Comparison of ENCODE assay signal across 9 cellular contexts in genomic region chr9:120915854-120916495, GRCh38. TPM values are rescaled to one million over a fixed set of nuclear protein-coding genes. Genes with fewer than 3 reads are reported as not detected.
A peak's percentile ranks its signal among the peaks of the same experiment; 100 is the strongest.
DNase-seq lines count a peak whose midpoint lies in the region; ATAC-seq and TF ChIP-seq lines count a peak whose summit lies in the region.
"Had no signal": no experiment of that assay in that cellular context is flagged by ENCODE, and none has a peak within 500 bp of the region (broad histone marks: within the 10 kb centered on the region; RNA-seq: fewer than 3 reads in every experiment).

No MANE protein-coding gene starts in this region.

- H3K4me2 ChIP-seq in OCI-LY7 (ENCODE audit: low read length) (peak overlapping the region; percentile 24; the same call in 1 of the 2 replicates), neural progenitor cell (no peak overlapping the region)

- peaks cover 11% of the 10 kb centered on the region for H3K9me3 Mint-ChIP-seq in WTC11
- peaks cover 3% of the 10 kb centered on the region for H3K9me3 Mint-ChIP-seq in neural progenitor cell

- TF ChIP-seq CTCF in OCI-LY7 (conservative IDR thresholded peaks at IDR 0.05; ENCODE audit: low read length) (no peak), adrenal gland (IDR thresholded peaks at IDR 0.05) (no peak), spleen (IDR thresholded peaks at IDR 0.05 in 8 of 11, conservative IDR thresholded peaks at IDR 0.05 in 3 of 11) (no peak), WTC11 (IDR thresholded peaks at IDR 0.05) (no peak), neural progenitor cell (IDR thresholded peaks at IDR 0.05) (no peak)

- H3K4me3 Mint-ChIP-seq in WTC11 (no peak overlapping the region), neural progenitor cell (no peak overlapping the region)

- H4K20me1 ChIP-seq in OCI-LY7 (ENCODE audit: insufficient read depth, low read length), result no peaks in the 10 kb centered on the region
- H4K20me1 ChIP-seq in neural progenitor cell (ENCODE audit: low read depth), result no peaks in the 10 kb centered on the region

- H3K9me3 ChIP-seq in OCI-LY7 (ENCODE audit: low read length) (no peaks in the 10 kb centered on the region), adrenal gland (replicated peaks in 1 of 3) (no peaks in the 10 kb centered on the region), spleen (peaks cover 0 to 3% (median 0%) of the 10 kb centered on the region in 8 donors), neural progenitor cell (ENCODE audit: low read depth) (no peaks in the 10 kb centered on the region)

- peaks cover 44% of the 10 kb centered on the region for H3K36me3 ChIP-seq in OCI-LY7 (ENCODE audit: insufficient read depth, low read length)
- no peaks in the 10 kb centered on the region for H3K36me3 ChIP-seq in adrenal gland (replicated peaks in 1 of 2)
- peaks cover 0 to 72% (median 21%) of the 10 kb centered on the region in 6 donors for H3K36me3 ChIP-seq in spleen
- H3K36me3 ChIP-seq in neural progenitor cell, result no peaks in the 10 kb centered on the region

- H3K9me2 ChIP-seq in OCI-LY7 (ENCODE audit: insufficient read depth, low read length), result no peaks in the 10 kb centered on the region

- H2AFZ ChIP-seq in OCI-LY7 (ENCODE audit: low read length) (no peak overlapping the region), neural progenitor cell (replicated peaks) (no peak overlapping the region)

- peak; percentile 31 for DNase-seq in OCI-LY7 (ENCODE audit: low spot score)
- no peak for DNase-seq in adrenal gland
- no peak for DNase-seq in spleen
- DNase-seq in WTC11 (ENCODE audit: low spot score), result no peak
- DNase-seq in ureter (ENCODE audit: low spot score), result no peak
- DNase-seq in neural progenitor cell (ENCODE audit: low spot score), result no peak
- DNase-seq: NCI-H2171 treated with DMSO at 0.1 percent for 48 hours had no signal

- peaks cover 25% of the 10 kb centered on the region for H3K4me1 ChIP-seq in OCI-LY7 (ENCODE audit: insufficient read depth, low read length, poor library complexity, severe bottlenecking)
- peaks cover 4 to 60% of the 10 kb centered on the region in 2 donors for H3K4me1 ChIP-seq in adrenal gland (replicated peaks in 1 of 2)
- peaks cover 6 to 84% (median 47%) of the 10 kb centered on the region in 6 donors for H3K4me1 ChIP-seq in spleen
- no peaks in the 10 kb centered on the region for H3K4me1 ChIP-seq in neural progenitor cell

- H3K4me3 ChIP-seq in OCI-LY7 (ENCODE audit: low read depth, low read length, poor library complexity, severe bottlenecking), result no peak overlapping the region
- H3K4me3 ChIP-seq in adrenal gland, result no peak overlapping the region
- no peak overlapping the region for H3K4me3 ChIP-seq in spleen
- H3K4me3 ChIP-seq in neural progenitor cell, result no peak overlapping the region

- H3K27me3 ChIP-seq in adrenal gland (no peaks in the 10 kb centered on the region), spleen (replicated peaks in 1 of 7) (no peaks in the 10 kb centered on the region), neural progenitor cell (no peaks in the 10 kb centered on the region)

- no peak overlapping the region for H3K27ac Mint-ChIP-seq in WTC11
- H3K27ac Mint-ChIP-seq in neural progenitor cell, result no peak overlapping the region

- no peak overlapping the region for H3K27ac ChIP-seq in OCI-LY7 (ENCODE audit: low read depth, low read length, poor library complexity, severe bottlenecking)
- H3K27ac ChIP-seq in adrenal gland, result peak overlapping the region in 3 of 5 donors; percentile 20 to 79 (median 78)
- peak overlapping the region in 5 of 8 donors; percentile 3 to 96 (median 92) for H3K27ac ChIP-seq in spleen
- H3K27ac ChIP-seq in neural progenitor cell, result no peak overlapping the region

- POLR2A ChIA-PET in OCI-LY7 (lab: Charles Lee) (interaction anchor here (0.8 to 2.5 kb wide), 4 partner anchors 9 to 15 kb away, joined by 3 to 15 read pairs (median 4); partner anchors contain the start of gene TRAF1), WTC11 (lab: Charles Lee) (no interaction called here)

- TF ChIP-seq POLR2A in GM15510 (IDR thresholded peaks at IDR 0.05; ENCODE audit: borderline replicate concordance, extremely low read depth, insufficient read length) (peak; percentile 25), adrenal gland (IDR thresholded peaks at IDR 0.05) (no peak), spleen (IDR thresholded peaks at IDR 0.05) (no peak)

- no peaks in the 10 kb centered on the region; the same call in 1 of the 2 replicates for H3K27me3 Mint-ChIP-seq in WTC11 (ENCODE audit: low read depth)
- peaks cover 4% of the 10 kb centered on the region for H3K27me3 Mint-ChIP-seq in neural progenitor cell (ENCODE audit: insufficient read depth, low read depth)

- intact Hi-C loops in OCI-LY7 (cut with micrococcal nuclease; ENCODE audit: unreplicated experiment), result no loop called here
- intact Hi-C loops in adrenal gland (cut with DNase I), result no loop called here
- intact Hi-C loops in spleen (cut with DNase I; ENCODE audit: low total_unique reads), result no loop called here

- H3K4me1 Mint-ChIP-seq in WTC11 (peaks cover 43% of the 10 kb centered on the region), neural progenitor cell (peaks cover 21% of the 10 kb centered on the region)

- H3F3A ChIP-seq in neural progenitor cell (ENCODE audit: low read depth), result no peaks in the 10 kb centered on the region

- H3K9ac ChIP-seq in neural progenitor cell, result no peak overlapping the region

- no TSS peak for BruUV-seq in OCI-LY7 (replicated peaks; lab: Mats Ljungman, UMichigan)

- 67 to 78% (median 69%) methylated on average over 5 of the region's 5 CpGs for whole genome bisulfite sequencing in adrenal gland, 4 donors
- WGBS in spleen, 5 donors, result 54 to 61% (median 58%) methylated on average over 5 of the region's 5 CpGs

- H3K36me3 Mint-ChIP-seq in WTC11 (peaks cover 5% of the 10 kb centered on the region), neural progenitor cell (peaks cover 2% of the 10 kb centered on the region)

- CTCF ChIA-PET in OCI-LY7 (lab: Charles Lee; ENCODE audit: unreplicated experiment) (no interaction called here), WTC11 (lab: Charles Lee) (interaction anchor here (0.9 to 1.8 kb wide), 10 partner anchors 10 to 160 kb away, joined by 3 to 12 read pairs (median 3); no protein-coding TSS in a partner anchor)

- H3K79me2 ChIP-seq in OCI-LY7 (ENCODE audit: insufficient read depth, low read depth, low read length) (no peaks in the 10 kb centered on the region), neural progenitor cell (ENCODE audit: low read depth) (no peaks in the 10 kb centered on the region)

- no peak for ATAC-seq in WTC11
- no peak for ATAC-seq in HG02798 (IDR thresholded peaks at IDR 0.05; ENCODE audit: poor library complexity, unreplicated experiment)

TF ChIP-seq in WTC11, 78 proteins besides CTCF, POLR2A, EP300 and RAD21 (continues in another document):
- TF ChIP-seq ZBTB21 (CRISPR knock-in tag; IDR thresholded peaks at IDR 0.05; ENCODE audit: borderline replicate concordance), result no peak
- no peak for TF ChIP-seq ZNF263 (CRISPR knock-in tag; IDR thresholded peaks at IDR 0.05; ENCODE audit: low read depth)
- no peak for TF ChIP-seq E2F1 (CRISPR knock-in tag; IDR thresholded peaks at IDR 0.05)
- no peak for TF ChIP-seq ERG (CRISPR knock-in tag; IDR thresholded peaks at IDR 0.05)
- TF ChIP-seq CDX4 (CRISPR knock-in tag; IDR thresholded peaks at IDR 0.05; ENCODE audit: borderline replicate concordance), result no peak

RNA-seq across cellular contexts. Expression of gene TRAF1, which starts 10.6 kb away (rescaled TPM):
- total RNA-seq in OCI-LY7 (2014; rRNA removed; shearing (Covaris generic)), result 23.7 and 24.2 TPM in 2 replicates
- 40.3 and 50.5 TPM in 2 replicates for total RNA-seq in OCI-LY7 (2022)
- 10 to 100 TPM in 2 of 8 donors, 1 to 10 TPM in 6; 1.6 to 11.7 (median 6.1) TPM for total RNA-seq in adrenal gland
- 10 to 100 TPM in 2 of 3 donors, 1 to 10 TPM in 1; 2.4 to 42.7 (median 30.3) TPM for polyA plus RNA-seq in adrenal gland
- total RNA-seq in spleen, result 10 to 100 TPM; 11.9 to 29.2 (median 22.4) TPM
- 10 to 100 TPM in 2 of 3 donors, 1 to 10 TPM in 1; 8.6 to 13.0 (median 10.2) TPM for polyA plus RNA-seq in spleen
- total RNA-seq in WTC11 (2021), result 1.8 to 3.1 TPM (median 2.9 TPM) in 3 replicates
- 10.0 TPM for total RNA-seq in ureter
- 3.2 and 4.5 TPM in 2 replicates for total RNA-seq in neural progenitor cell (ENCODE audit: low replicate concordance)

RNA-seq across cellular contexts. Expression of gene PHF19, which starts 39.0 kb away (rescaled TPM):
- 102 and 108 TPM in 2 replicates for total RNA-seq in OCI-LY7 (2014; rRNA removed; shearing (Covaris generic))
- total RNA-seq in OCI-LY7 (2022) (211 and 214 TPM in 2 replicates), adrenal gland (10 to 100 TPM; 17.2 to 61.8 (median 24.0) TPM), spleen (10 to 100 TPM; 33.4 to 53.0 (median 40.5) TPM), WTC11 (2021) (29.3 to 39.0 TPM (median 35.4 TPM) in 3 replicates), ureter (33.3 TPM), neural progenitor cell (ENCODE audit: low replicate concordance) (27.4 and 45.1 TPM in 2 replicates)
- polyA plus RNA-seq in adrenal gland (10 to 100 TPM; 13.6 to 39.7 (median 29.7) TPM), spleen (10 to 100 TPM; 12.6 to 29.4 (median 27.7) TPM)

Comparison
In these comparisons a context has a peak if more than half of its experiments do, and no peak if none do; other contexts are left out.
1. H3K27ac ChIP-seq: peak in adrenal gland (3 of 5) and spleen (5 of 8); none in OCI-LY7 (single experiment) and neural progenitor cell (single experiment).